In genomic region chr1:12618661-12619395, GRCh38 we compare ENCODE assay signal across 8 cellular contexts. TPM values are rescaled to one million over a fixed set of nuclear protein-coding genes. Genes with fewer than 3 reads are reported as not detected.
DNase-seq lines count a peak whose midpoint lies in the region; ATAC-seq and TF ChIP-seq lines count a peak whose summit lies in the region.

No MANE protein-coding gene starts in this region.

- no peaks in the 10 kb centered on the region for H3K9me2 ChIP-seq in hepatocyte (replicated peaks; ENCODE audit: insufficient read depth)

- H3K27ac Mint-ChIP-seq in T-helper 1 cell treated with Interleukin-12 subunit alpha and Interleukin-12 subunit beta and Interleukin-4 antibody, amounts not matched to agents 30 μg/mL and 1 μg/mL, for 36 hours: peak overlapping the region; percentile 96

- H3K4me3 Mint-ChIP-seq in T-helper 1 cell treated with Interleukin-12 subunit alpha and Interleukin-12 subunit beta and Interleukin-4 antibody, amounts not matched to agents 30 μg/mL and 1 μg/mL, for 36 hours: peak overlapping the region; percentile 99

- H3K4me1 Mint-ChIP-seq in T-helper 1 cell treated with Interleukin-12 subunit alpha and Interleukin-12 subunit beta and Interleukin-4 antibody, amounts not matched to agents 30 μg/mL and 1 μg/mL, for 36 hours (ENCODE audit: low read depth): peaks cover 50% of the 10 kb centered on the region

- peaks cover 5% of the 10 kb centered on the region for H3K27me3 Mint-ChIP-seq in T-helper 1 cell treated with Interleukin-12 subunit alpha and Interleukin-12 subunit beta and Interleukin-4 antibody, amounts not matched to agents 30 μg/mL and 1 μg/mL, for 36 hours (ENCODE audit: low read depth)

- no peak for ATAC-seq in HG03565 (IDR thresholded peaks at IDR 0.05; ENCODE audit: unreplicated experiment)
- ATAC-seq in HG03108 (IDR thresholded peaks at IDR 0.05; ENCODE audit: unreplicated experiment): no peak

- peak overlapping the region; percentile 85 for H3K4me2 ChIP-seq in hepatocyte

- peak overlapping the region; percentile 41 for H3K4me3 ChIP-seq in hepatocyte

- H3K4me1 ChIP-seq in hepatocyte (ENCODE audit: insufficient read depth): peaks cover 51% of the 10 kb centered on the region

- 2% methylated on average over 28 of the region's 28 CpGs for WGBS in hepatocyte (ENCODE audit: low lambda C conversion rate, missing lambda C conversion rate)

- H2AFZ ChIP-seq in hepatocyte: no peak overlapping the region

- H3K9me3 ChIP-seq in hepatocyte (ENCODE audit: low read depth): no peaks in the 10 kb centered on the region

- no peaks in the 10 kb centered on the region for H3K27me3 ChIP-seq in hepatocyte

- TF ChIP-seq CTCF in hepatocyte (IDR thresholded peaks at IDR 0.05; ENCODE audit: poor library complexity): no peak

- peak; percentile 61 for DNase-seq in NCI-H510A treated with DMSO at 0.1 percent for 48 hours (lab: John Stamatoyannopoulos, UW)
- DNase-seq in NCI-H510A (lab: John Stamatoyannopoulos, UW): no peak
- peak; percentile 93 for DNase-seq in amniotic epithelial cell (ENCODE audit: low read depth)
- peak; percentile 91 for DNase-seq in hepatocyte (ENCODE audit: low spot score)
- peak; percentile 72 for DNase-seq in retina

- H3K79me2 ChIP-seq in hepatocyte: peaks cover 34% of the 10 kb centered on the region

- peak overlapping the region; percentile 97 for H3K27ac ChIP-seq in hepatocyte

- H3K9me3 Mint-ChIP-seq in T-helper 1 cell treated with Interleukin-12 subunit alpha and Interleukin-12 subunit beta and Interleukin-4 antibody, amounts not matched to agents 30 μg/mL and 1 μg/mL, for 36 hours: no peaks in the 10 kb centered on the region

- H4K20me1 ChIP-seq in hepatocyte (ENCODE audit: insufficient read depth, poor library complexity, severe bottlenecking): peaks cover 4% of the 10 kb centered on the region

- no peaks in the 10 kb centered on the region for H3K36me3 ChIP-seq in hepatocyte (replicated peaks; ENCODE audit: insufficient read depth, low read depth)

- peaks cover 20% of the 10 kb centered on the region for H3K36me3 Mint-ChIP-seq in T-helper 1 cell treated with Interleukin-12 subunit alpha and Interleukin-12 subunit beta and Interleukin-4 antibody, amounts not matched to agents 30 μg/mL and 1 μg/mL, for 36 hours (ENCODE audit: low read depth)

RNA-seq across cellular contexts. Expression of gene DHRS3, which starts 0.8 kb away (rescaled TPM):
- total RNA-seq in hepatocyte: 98.9 and 103 TPM in 2 replicates
- 75.9 and 84.1 TPM in 2 replicates for polyA plus RNA-seq in hepatocyte

RNA-seq across cellular contexts. Expression of gene AADACL4, which starts 25.1 kb away (rescaled TPM):
- total RNA-seq in hepatocyte: 0.20 TPM in 1 of 2 replicates, not detected in the other
- polyA plus RNA-seq in hepatocyte: not detected in 2 replicates
